16 cellular contexts compared by ENCODE assay signal in genomic region chr7:90824386-90825307, GRCh38.
DNase-seq lines count a peak whose midpoint lies in the region; ATAC-seq and TF ChIP-seq lines count a peak whose summit lies in the region.
"Had no signal": no experiment of that assay in that cellular context is flagged by ENCODE, and none has a peak within 500 bp of the region (broad histone marks: within the 10 kb centered on the region; RNA-seq: fewer than 3 reads in every experiment).

No MANE protein-coding gene starts in this region.

- DNase-seq in BJ (ENCODE audit: low read depth) (peak; percentile 41), LHCN-M2 (ENCODE audit: low read depth) (peak; percentile 64), mammary epithelial cell (peak; percentile 94), myocyte (ENCODE audit: low read depth) (peak; percentile 44), OCI-M2 (lab: John Stamatoyannopoulos, UW; ENCODE audit: unreplicated experiment) (no peak), NCI-H82 (lab: John Stamatoyannopoulos, UW) (no peak), neural progenitor cell (ENCODE audit: low spot score) (no peak)
- no peak for DNase-seq in activated CD8-positive, alpha-beta memory T cell treated with anti-CD3 and anti-CD28 coated beads, Interleukin-2, amount 10 ng/mL, durations not matched to agents 7 days and 5 days
- DNase-seq: activated T-cell treated with anti-CD3 and anti-CD28 coated beads, Interleukin-2, amount 50 U/mL, for 48 hours; Caco-2; foreskin melanocyte; left ventricle myocardium inferior; NCI-H2081; Peyer's patch; thyroid gland had no signal

- H4K20me1 ChIP-seq in mammary epithelial cell (ENCODE audit: insufficient read depth, low read length): no peaks in the 10 kb centered on the region
- H4K20me1 ChIP-seq in neural progenitor cell (ENCODE audit: low read depth): no peaks in the 10 kb centered on the region

- in situ Hi-C loops in mammary epithelial cell (cut with MboI; ENCODE audit: low sequenced_read_pairs in 2 of 2): no loop called here

- H3F3A ChIP-seq in neural progenitor cell (ENCODE audit: low read depth): no peaks in the 10 kb centered on the region

- dilution Hi-C loops in mammary epithelial cell (cut with HindIII; ENCODE audit: low sequenced_read_pairs): no loop called here

- H3K4me3 ChIP-seq in BJ (ENCODE audit: low read depth, low read length) (no peak overlapping the region), mammary epithelial cell (replicated peaks in 1 of 3; ENCODE audit: insufficient read depth in 1 of 3, low read depth in 2 of 3, low read length in 3 of 3) (peak overlapping the region in 1 of 3 experiments; percentile 7), neural progenitor cell (no peak overlapping the region)
- H3K4me3 ChIP-seq: cardiac muscle cell, left ventricle myocardium inferior, Peyer's patch, thyroid gland had no signal

- TF ChIP-seq CTCF in BJ (IDR thresholded peaks at IDR 0.05; ENCODE audit: insufficient read depth, low read depth, low read length): no peak
- TF ChIP-seq CTCF in mammary epithelial cell (conservative IDR thresholded peaks at IDR 0.05 in 1 of 2, IDR thresholded peaks at IDR 0.05 in 1 of 2; ENCODE audit: extremely low read depth in 1 of 2, insufficient read depth in 1 of 2, low read depth in 1 of 2, low read length in 2 of 2): no peak
- no peak for TF ChIP-seq CTCF in neural progenitor cell (IDR thresholded peaks at IDR 0.05)

- no peaks in the 10 kb centered on the region for H3K27me3 Mint-ChIP-seq in neural progenitor cell (ENCODE audit: insufficient read depth, low read depth)
- no peaks in the 10 kb centered on the region for H3K27me3 Mint-ChIP-seq in activated CD8-positive, alpha-beta memory T cell treated with anti-CD3 and anti-CD28 coated beads, Interleukin-2, amount 10 ng/mL, durations not matched to agents 7 days and 5 days

- CTCF ChIA-PET in BJ (lab: Yijun Ruan, JAX): interaction anchor here (1.2 to 1.5 kb wide), 3 partner anchors 8 to 209 kb away, joined by 3 to 6 read pairs (median 5); no protein-coding TSS in a partner anchor
- CTCF ChIA-PET in mammary epithelial cell (lab: Charles Lee; ENCODE audit: low non-redundant PET): no interaction called here
- CTCF ChIA-PET in activated CD8-positive, alpha-beta memory T cell treated with anti-CD3 and anti-CD28 coated beads, Interleukin-2, amount 10 ng/mL, durations not matched to agents 7 days and 5 days (lab: Charles Lee): no interaction called here

- no peaks in the 10 kb centered on the region for H3K4me1 Mint-ChIP-seq in neural progenitor cell
- no peaks in the 10 kb centered on the region for H3K4me1 Mint-ChIP-seq in activated CD8-positive, alpha-beta memory T cell treated with anti-CD3 and anti-CD28 coated beads, Interleukin-2, amount 10 ng/mL, durations not matched to agents 7 days and 5 days

- H3K36me3 ChIP-seq in BJ (ENCODE audit: control insufficient read depth, insufficient read depth, low read length) (no peaks in the 10 kb centered on the region; the same call in 1 of the 2 replicates), mammary epithelial cell (ENCODE audit: insufficient read depth, low read length) (no peaks in the 10 kb centered on the region), neural progenitor cell (no peaks in the 10 kb centered on the region)
- H3K36me3 ChIP-seq: cardiac muscle cell, left ventricle myocardium inferior, Peyer's patch, thyroid gland had no signal

- H3K4me2 ChIP-seq in mammary epithelial cell (ENCODE audit: insufficient read depth, low read depth, low read length) (peak overlapping the region; percentile 77), neural progenitor cell (no peak overlapping the region)

- H3K9ac ChIP-seq in mammary epithelial cell (ENCODE audit: insufficient read depth, low read length): no peak overlapping the region
- H3K9ac ChIP-seq in neural progenitor cell: no peak overlapping the region

- no peak for ATAC-seq in activated CD8-positive, alpha-beta memory T cell treated with anti-CD3 and anti-CD28 coated beads, Interleukin-2, amount 10 ng/mL, durations not matched to agents 7 days and 5 days

- no peaks in the 10 kb centered on the region for H3K9me3 ChIP-seq in mammary epithelial cell (replicated peaks; ENCODE audit: insufficient read depth, low read length)
- H3K9me3 ChIP-seq in neural progenitor cell (ENCODE audit: low read depth): no peaks in the 10 kb centered on the region
- H3K9me3 ChIP-seq: Caco-2, left ventricle myocardium inferior, Peyer's patch, thyroid gland had no signal

- H2AFZ ChIP-seq in mammary epithelial cell (ENCODE audit: low read depth, low read length) (peak overlapping the region; percentile 7), neural progenitor cell (replicated peaks) (no peak overlapping the region)

- intact Hi-C loops in mammary epithelial cell (cut with micrococcal nuclease): no loop called here

- H3K27ac ChIP-seq in mammary epithelial cell (ENCODE audit: insufficient read depth, low read depth, low read length): peak overlapping the region; percentile 62
- H3K27ac ChIP-seq in neural progenitor cell: no peak overlapping the region
- H3K27ac ChIP-seq: cardiac muscle cell, left ventricle myocardium inferior, Peyer's patch, thyroid gland had no signal

- H3K27me3 ChIP-seq in BJ (ENCODE audit: control insufficient read depth, insufficient read depth, low read length): no peaks in the 10 kb centered on the region
- no peaks in the 10 kb centered on the region for H3K27me3 ChIP-seq in mammary epithelial cell (ENCODE audit: insufficient read depth, low read length)
- no peaks in the 10 kb centered on the region for H3K27me3 ChIP-seq in neural progenitor cell
- H3K27me3 ChIP-seq: cardiac muscle cell, Peyer's patch, thyroid gland had no signal

- WGBS in mammary epithelial cell (ENCODE audit: low coverage, missing lambda C conversion rate): 4% methylated on average over 5 of the region's 5 CpGs

- H3K27ac Mint-ChIP-seq in neural progenitor cell: no peak overlapping the region
- no peak overlapping the region for H3K27ac Mint-ChIP-seq in activated CD8-positive, alpha-beta memory T cell treated with anti-CD3 and anti-CD28 coated beads, Interleukin-2, amount 10 ng/mL, durations not matched to agents 7 days and 5 days

- H3K79me2 ChIP-seq in mammary epithelial cell (ENCODE audit: insufficient read depth, low read length) (peaks cover 4% of the 10 kb centered on the region), neural progenitor cell (ENCODE audit: low read depth) (no peaks in the 10 kb centered on the region)

- H3K9me3 Mint-ChIP-seq in neural progenitor cell: peaks cover 11% of the 10 kb centered on the region
- H3K9me3 Mint-ChIP-seq in activated CD8-positive, alpha-beta memory T cell treated with anti-CD3 and anti-CD28 coated beads, Interleukin-2, amount 10 ng/mL, durations not matched to agents 7 days and 5 days (ENCODE audit: low read depth): peaks cover 3% of the 10 kb centered on the region

- H3K4me1 ChIP-seq in mammary epithelial cell (ENCODE audit: insufficient read depth, low read length) (peaks cover 21% of the 10 kb centered on the region), neural progenitor cell (no peaks in the 10 kb centered on the region)
- H3K4me1 ChIP-seq: Caco-2, left ventricle myocardium inferior, Peyer's patch had no signal

- H3K36me3 Mint-ChIP-seq in neural progenitor cell: peaks cover 22% of the 10 kb centered on the region
- no peaks in the 10 kb centered on the region for H3K36me3 Mint-ChIP-seq in activated CD8-positive, alpha-beta memory T cell treated with anti-CD3 and anti-CD28 coated beads, Interleukin-2, amount 10 ng/mL, durations not matched to agents 7 days and 5 days

- no peak overlapping the region for H3K4me3 Mint-ChIP-seq in neural progenitor cell
- no peak overlapping the region for H3K4me3 Mint-ChIP-seq in activated CD8-positive, alpha-beta memory T cell treated with anti-CD3 and anti-CD28 coated beads, Interleukin-2, amount 10 ng/mL, durations not matched to agents 7 days and 5 days

- no TSS peak for BruUV-seq in mammary epithelial cell (replicated peaks; lab: Mats Ljungman, UMichigan)

- POLR2A ChIA-PET in BJ (lab: Charles Lee): no interaction called here

Comparison
In these comparisons a context has a peak if more than half of its experiments do, and no peak if none do; other contexts are left out.
1. DNase-seq: peak in BJ (single experiment), LHCN-M2 (single experiment), mammary epithelial cell (single experiment) and myocyte (single experiment); none in OCI-M2 (single experiment), NCI-H82 (single experiment), neural progenitor cell (single experiment) and activated CD8-positive, alpha-beta memory T cell treated with anti-CD3 and anti-CD28 coated beads, Interleukin-2, amount 10 ng/mL, durations not matched to agents 7 days and 5 days (single experiment).